ENCODE assay signal across 24 cellular contexts in genomic region chr5:33223563-33224305, GRCh38.
DNase-seq lines count a peak whose midpoint lies in the region; ATAC-seq and TF ChIP-seq lines count a peak whose summit lies in the region.
"Had no signal": no experiment of that assay in that cellular context is flagged by ENCODE, and none has a peak within 500 bp of the region (broad histone marks: within the 10 kb centered on the region; RNA-seq: fewer than 3 reads in every experiment).

No MANE protein-coding gene starts in this region.

- POLR2A ChIA-PET in SK-N-SH (lab: Yijun Ruan, JAX), result no interaction called here

- H3K79me2 ChIP-seq in SK-N-SH (ENCODE audit: insufficient read depth), result no peaks in the 10 kb centered on the region; the same call in 1 of the 2 replicates

- H4K20me1 ChIP-seq in SK-N-SH (ENCODE audit: insufficient read depth), result no peaks in the 10 kb centered on the region

- no peaks in the 10 kb centered on the region for H3K27me3 ChIP-seq in SK-N-SH (ENCODE audit: insufficient read depth)
- no peaks in the 10 kb centered on the region for H3K27me3 ChIP-seq in lower lobe of right lung (ENCODE audit: low read depth)
- H3K27me3 ChIP-seq: dorsolateral prefrontal cortex, neural progenitor cell had no signal

- TF ChIP-seq CTCF in SK-N-SH (IDR thresholded peaks at IDR 0.05) (no peak), foreskin fibroblast (IDR thresholded peaks at IDR 0.05; ENCODE audit: low read depth, low read length) (no peak), lower lobe of right lung (IDR thresholded peaks at IDR 0.05) (no peak)

- intact Hi-C loops in lower lobe of right lung (cut with DNase I), result no loop called here

- H3F3A ChIP-seq in SK-N-SH (replicated peaks; ENCODE audit: insufficient read depth), result peaks cover 16% of the 10 kb centered on the region

- WGBS in SK-N-SH (ENCODE audit: low lambda C conversion rate), result 60% methylated on average over 3 of the region's 3 CpGs

- TF ChIP-seq EP300 in SK-N-SH (IDR thresholded peaks at IDR 0.05; ENCODE audit: borderline replicate concordance in 1 of 2, low read depth in 1 of 2, low read length in 1 of 2), result no peak

- H3K27ac ChIP-seq in SK-N-SH (ENCODE audit: low read depth in 2 of 2, low read length in 1 of 2), result peak overlapping the region in 1 of 2 experiments; percentile 12; a peak in 1 of 4 replicates
- no peak overlapping the region for H3K27ac ChIP-seq in lower lobe of right lung
- H3K27ac ChIP-seq: dorsolateral prefrontal cortex, neural progenitor cell, PC-9 had no signal

- H3K9me3 ChIP-seq in SK-N-SH (no peaks in the 10 kb centered on the region), lower lobe of right lung (no peaks in the 10 kb centered on the region)

- no peaks in the 10 kb centered on the region for H3K36me3 ChIP-seq in SK-N-SH (replicated peaks in 1 of 2; ENCODE audit: control insufficient read depth in 1 of 2, insufficient read depth in 2 of 2, low read length in 1 of 2)
- no peaks in the 10 kb centered on the region for H3K36me3 ChIP-seq in lower lobe of right lung
- H3K36me3 ChIP-seq: neural progenitor cell had no signal

- no peak overlapping the region for H3K4me2 ChIP-seq in SK-N-SH
- H3K4me2 ChIP-seq: neural progenitor cell, PC-9 had no signal

- no peak overlapping the region for H3K9ac ChIP-seq in SK-N-SH
- H3K9ac ChIP-seq: neural progenitor cell had no signal

- peak overlapping the region; percentile 4; the same call in 1 of the 2 replicates for H2AFZ ChIP-seq in SK-N-SH (ENCODE audit: low read depth)
- H2AFZ ChIP-seq: neural progenitor cell, PC-9 had no signal

- H3K4me1 ChIP-seq in SK-N-SH (ENCODE audit: control insufficient read depth in 1 of 2, insufficient read depth in 2 of 2, low read depth in 1 of 2, low read length in 1 of 2) (no peaks in the 10 kb centered on the region), lower lobe of right lung (no peaks in the 10 kb centered on the region)

- no peak overlapping the region for H3K4me3 ChIP-seq in SK-N-SH (ENCODE audit: low read depth in 2 of 2, low read length in 1 of 2)
- no peak overlapping the region for H3K4me3 ChIP-seq in foreskin fibroblast (ENCODE audit: low read depth in 1 of 2, low read length in 2 of 2)
- no peak overlapping the region for H3K4me3 ChIP-seq in lower lobe of right lung
- H3K4me3 ChIP-seq: dorsolateral prefrontal cortex, lung, neural progenitor cell, PC-9 had no signal

- CTCF ChIA-PET in SK-N-SH (lab: Yijun Ruan, JAX), result no interaction called here

- DNase-seq in AG20443 (ENCODE audit: low spot score) (peak; percentile 51), SK-N-SH (no peak), foreskin fibroblast (peak; percentile 23 to 55), stromal cell of bone marrow (ENCODE audit: low read depth) (peak; percentile 64), lower lobe of right lung (no peak), NCI-H1436 treated with DMSO at 0.1 percent for 48 hours (lab: John Stamatoyannopoulos, UW) (no peak)
- DNase-seq: activated CD4-positive, alpha-beta T cell treated with anti-CD3 and anti-CD28 coated beads, Interleukin-2, amount 10 ng/mL, durations not matched to agents 7 days and 5 days; activated gamma-delta T cell treated with Interleukin-2 at 50 U/mL for 16 hours; activated T-cell treated with anti-CD3 and anti-CD28 coated beads, Interleukin-2, amount 50 U/mL, for 4 hours; AML-193; CD4-positive, alpha-beta memory T cell; DMS 273 treated with DMSO at 0.1 percent for 48 hours; dorsolateral prefrontal cortex; H7; NCI-H1694 treated with DMSO at 0.1 percent for 48 hours; PC-9; SW 1271; T1000; trophoblast cell had no signal

- ATAC-seq in lower lobe of right lung (no peak), GM21825 (IDR thresholded peaks at IDR 0.05; ENCODE audit: unreplicated experiment) (no peak)
- ATAC-seq: activated T-cell treated with anti-CD3 and anti-CD28 coated beads, Interleukin-2, amount 50 U/mL, for 4 hours; Right ventricle myocardium inferior; WTC11 had no signal

- no peaks in the 10 kb centered on the region for H3K9me2 ChIP-seq in SK-N-SH

- no peak for TF ChIP-seq RAD21 in SK-N-SH (IDR thresholded peaks at IDR 0.05; ENCODE audit: low read length)

TF ChIP-seq in SK-N-SH, 30 proteins besides CTCF, POLR2A, EP300 and RAD21:
- peak; percentile 47 for TF ChIP-seq PBX3 (IDR thresholded peaks at IDR 0.05)
- TF ChIP-seq MXI1 (IDR thresholded peaks at IDR 0.05; ENCODE audit: low read depth, low read length), result no peak
- peak; percentile 33; the same call in 1 of the 2 replicates for TF ChIP-seq NFIC (IDR thresholded peaks at IDR 0.05; ENCODE audit: borderline replicate concordance)
- peak; percentile 33; the same call in 1 of the 2 replicates for TF ChIP-seq TCF12 (IDR thresholded peaks at IDR 0.05)

Comparison
In these comparisons a context has a peak if more than half of its experiments do, and no peak if none do; other contexts are left out.
1. DNase-seq: peak in AG20443 (single experiment), foreskin fibroblast (2 of 2) and stromal cell of bone marrow (single experiment); none in SK-N-SH (single experiment), lower lobe of right lung (single experiment) and NCI-H1436 treated with DMSO at 0.1 percent for 48 hours (single experiment).